ENCODE assay signal across 10 cellular contexts in genomic region chr3:25897019-25897418, GRCh38.
A peak's percentile ranks its signal among the peaks of the same experiment; 100 is the strongest.
DNase-seq lines count a peak whose midpoint lies in the region; FAIRE-seq and TF ChIP-seq lines count a peak whose summit lies in the region.
"Had no signal": no experiment of that assay in that cellular context is flagged by ENCODE, and none has a peak within 500 bp of the region (broad histone marks: within the 10 kb centered on the region; RNA-seq: fewer than 3 reads in every experiment).

No MANE protein-coding gene starts in this region.

- H3K9me3 ChIP-seq in kidney (ENCODE audit: control insufficient read depth in 1 of 2, low read length in 2 of 2), result no peaks in the 10 kb centered on the region
- H3K9me3 ChIP-seq: mucosa of descending colon had no signal

- DNase-seq in DMS 273 (lab: John Stamatoyannopoulos, UW; ENCODE audit: unreplicated experiment) (peak; percentile 10), DMS 273 treated with DMSO at 0.1 percent for 48 hours (lab: John Stamatoyannopoulos, UW) (no peak), HFF-Myc (ENCODE audit: extremely low read depth, low read depth) (no peak), NCI-H82 treated with DMSO at 0.1 percent for 48 hours (lab: John Stamatoyannopoulos, UW; ENCODE audit: unreplicated experiment) (peak; percentile 1), kidney (no peak), NOMO-1 (lab: John Stamatoyannopoulos, UW; ENCODE audit: unreplicated experiment in 2 of 2) (no peak)
- no peak for DNase-seq in stimulated activated naive CD4-positive, alpha-beta T cell (lab: John Stamatoyannopoulos, UW)
- no peak for DNase-seq in T-helper 2 cell treated with Interferon-gamma antibody and Interleukin-4, amounts not matched to agents 5 μg/mL and 100 μg/mL, for 36 hours (ENCODE audit: low spot score)

- no peak overlapping the region for H3K4me3 Mint-ChIP-seq in T-helper 2 cell treated with Interferon-gamma antibody and Interleukin-4, amounts not matched to agents 5 μg/mL and 100 μg/mL, for 36 hours

- no peak overlapping the region for H3K4me3 ChIP-seq in HFF-Myc (replicated peaks; ENCODE audit: low read depth, low read length)
- H3K4me3 ChIP-seq in kidney (ENCODE audit: low read length in 2 of 2), result no peak overlapping the region
- H3K4me3 ChIP-seq: mucosa of descending colon had no signal

- H3K36me3 ChIP-seq in kidney (ENCODE audit: control insufficient read depth in 1 of 2, insufficient read depth in 2 of 2, low read length in 2 of 2), result no peaks in the 10 kb centered on the region

- H3K27ac ChIP-seq in kidney (ENCODE audit: low read depth in 2 of 2, low read length in 2 of 2), result no peak overlapping the region

- no peaks in the 10 kb centered on the region for H3K9me3 Mint-ChIP-seq in T-helper 2 cell treated with Interferon-gamma antibody and Interleukin-4, amounts not matched to agents 5 μg/mL and 100 μg/mL, for 36 hours

- peaks cover 4% of the 10 kb centered on the region for H3K4me1 Mint-ChIP-seq in T-helper 2 cell treated with Interferon-gamma antibody and Interleukin-4, amounts not matched to agents 5 μg/mL and 100 μg/mL, for 36 hours (ENCODE audit: low read depth)

- H3K27me3 Mint-ChIP-seq in T-helper 2 cell treated with Interferon-gamma antibody and Interleukin-4, amounts not matched to agents 5 μg/mL and 100 μg/mL, for 36 hours (ENCODE audit: low read depth), result no peaks in the 10 kb centered on the region

- TF ChIP-seq CTCF in HFF-Myc (IDR thresholded peaks at IDR 0.05; ENCODE audit: low read depth, low read length, missing control alignments) (peak; percentile 23), kidney (IDR thresholded peaks at IDR 0.05; ENCODE audit: borderline replicate concordance, extremely low read depth, insufficient read depth) (peak; percentile 42)

- FAIRE-seq in kidney (lab: Jason Lieb, UNC), result no peak
- FAIRE-seq: A204.1 had no signal

- H3K27ac Mint-ChIP-seq in T-helper 2 cell treated with Interferon-gamma antibody and Interleukin-4, amounts not matched to agents 5 μg/mL and 100 μg/mL, for 36 hours, result no peak overlapping the region

- no peaks in the 10 kb centered on the region for H3K4me1 ChIP-seq in kidney (ENCODE audit: control insufficient read depth in 1 of 2, insufficient read depth in 1 of 2, low read depth in 1 of 2, low read length in 2 of 2)

- no peaks in the 10 kb centered on the region for H3K36me3 Mint-ChIP-seq in T-helper 2 cell treated with Interferon-gamma antibody and Interleukin-4, amounts not matched to agents 5 μg/mL and 100 μg/mL, for 36 hours (ENCODE audit: low read depth)

- H3K9ac ChIP-seq in kidney (ENCODE audit: low read length in 2 of 2), result no peak overlapping the region

- intact Hi-C loops in kidney (cut with DNase I), result no loop called here

Comparison
In these comparisons a context has a peak if more than half of its experiments do, and no peak if none do; other contexts are left out.
1. DNase-seq: peak in DMS 273 (single experiment) and NCI-H82 treated with DMSO at 0.1 percent for 48 hours (single experiment); none in DMS 273 treated with DMSO at 0.1 percent for 48 hours (single experiment), HFF-Myc (single experiment), kidney (single experiment), stimulated activated naive CD4-positive, alpha-beta T cell (0 of 6), NOMO-1 (0 of 2) and T-helper 2 cell treated with Interferon-gamma antibody and Interleukin-4, amounts not matched to agents 5 μg/mL and 100 μg/mL, for 36 hours (single experiment).